In genomic region chr12:124517260-124518050, GRCh38 we compare ENCODE assay signal across 8 cellular contexts. TPM values are rescaled to one million over a fixed set of nuclear protein-coding genes. Genes with fewer than 3 reads are reported as not detected.
DNase-seq lines count a peak whose midpoint lies in the region; ATAC-seq and TF ChIP-seq lines count a peak whose summit lies in the region.

No MANE protein-coding gene starts in this region.

- peak; percentile 57 for TF ChIP-seq CTCF in chondrocyte (IDR thresholded peaks at IDR 0.05)
- TF ChIP-seq CTCF in lower leg skin (IDR thresholded peaks at IDR 0.05) = no peak
- no peak for TF ChIP-seq CTCF in tibial artery (IDR thresholded peaks at IDR 0.05)

- 7 to 16% methylated on average over 16 to 21 of the region's 47 CpGs for WGBS in lower leg skin, 2 donors

- intact Hi-C loops in lower leg skin (cut with DNase I; ENCODE audit: low total_unique reads) = loop anchor here (10.0 kb wide), 1 partner anchor 47 kb away; the partner anchor contains the start of gene NCOR2
- intact Hi-C loops in tibial artery (cut with DNase I; ENCODE audit: low total_unique reads) = loop anchor here (2.0 to 10.0 kb wide), 2 partner anchors 49 to 153 kb away; partner anchors contain the start of gene NCOR2

- peak overlapping the region; percentile 100 for H3K27ac Mint-ChIP-seq in chondrocyte (ENCODE audit: unreplicated experiment)

- H3K4me3 ChIP-seq in BLaER1 treated with 17β-estradiol and CSF1 and Interleukin-3, amounts not matched to agents 10 nM and 100 nM = no peak overlapping the region
- peak overlapping the region; percentile 28 for H3K4me3 ChIP-seq in lower leg skin (ENCODE audit: low read depth, poor library complexity, severe bottlenecking)
- H3K4me3 ChIP-seq in tibial artery = peak overlapping the region; percentile 50 to 64

- no peaks in the 10 kb centered on the region for H3K9me3 Mint-ChIP-seq in chondrocyte (ENCODE audit: low read depth)

- H3K27ac ChIP-seq in BLaER1 treated with 17β-estradiol and CSF1 and Interleukin-3, amounts not matched to agents 10 nM and 100 nM = peak overlapping the region in 2 of 11 experiments; percentile 81 to 83; a peak in 3 of 22 replicates
- peak overlapping the region; percentile 98 to 99 for H3K27ac ChIP-seq in tibial artery

- H3K4me3 Mint-ChIP-seq in chondrocyte (ENCODE audit: unreplicated experiment) = peak overlapping the region; percentile 93

- H3K9me3 ChIP-seq in BLaER1 treated with 17β-estradiol and CSF1 and Interleukin-3, amounts not matched to agents 10 nM and 100 nM (replicated peaks in 1 of 11) = no peaks in the 10 kb centered on the region
- no peaks in the 10 kb centered on the region for H3K9me3 ChIP-seq in tibial artery

- TF ChIP-seq POLR2A in lower leg skin (IDR thresholded peaks at IDR 0.05) = no peak

- H3K27me3 ChIP-seq in BLaER1 treated with 17β-estradiol and CSF1 and Interleukin-3, amounts not matched to agents 10 nM and 100 nM = no peaks in the 10 kb centered on the region
- H3K27me3 ChIP-seq in tibial artery = no peaks in the 10 kb centered on the region

- H3K36me3 ChIP-seq in BLaER1 treated with 17β-estradiol and CSF1 and Interleukin-3, amounts not matched to agents 10 nM and 100 nM = peaks cover 3 to 49% (median 14%) of the 10 kb centered on the region in 11 experiments; a peak in 12 of 22 replicates
- no peaks in the 10 kb centered on the region for H3K36me3 ChIP-seq in tibial artery

- H4K20me1 ChIP-seq in BLaER1 treated with 17β-estradiol and CSF1 and Interleukin-3, amounts not matched to agents 10 nM and 100 nM = peaks cover 91 to 100% (median 100%) of the 10 kb centered on the region in 11 experiments

- H3K4me2 ChIP-seq in BLaER1 treated with 17β-estradiol and CSF1 and Interleukin-3, amounts not matched to agents 10 nM and 100 nM = peak overlapping the region; percentile 66 to 93 (median 88)

- no peak for ATAC-seq in HG03139 (IDR thresholded peaks at IDR 0.05; ENCODE audit: unreplicated experiment)

- DNase-seq in NCI-H2171 treated with DMSO at 0.1 percent for 48 hours (lab: John Stamatoyannopoulos, UW) = peak; percentile 92
- no peak for DNase-seq in chondrocyte (ENCODE audit: low spot score)
- peak; percentile 66 to 95 for DNase-seq in lower leg skin (ENCODE audit: low spot score in 2 of 2)
- DNase-seq in tibial artery = peak; percentile 80 to 95
- no peak for DNase-seq in activated CD8-positive, alpha-beta memory T cell treated with anti-CD3 and anti-CD28 coated beads, Interleukin-2, amount 50 U/mL, for 48 hours
- no peak for DNase-seq in activated naive CD4-positive, alpha-beta T cell treated with anti-CD3 and anti-CD28 coated beads, Interleukin-2, amount 50 U/mL, for 16 hours

- H3K9ac ChIP-seq in BLaER1 treated with 17β-estradiol and CSF1 and Interleukin-3, amounts not matched to agents 10 nM and 100 nM = peak overlapping the region in 9 of 11 experiments; percentile 0 to 77 (median 51); a peak in 12 of 22 replicates

- peaks cover 1% of the 10 kb centered on the region for H3K36me3 Mint-ChIP-seq in chondrocyte (ENCODE audit: low read depth)

- H3K4me1 Mint-ChIP-seq in chondrocyte (ENCODE audit: low read depth) = peaks cover 77% of the 10 kb centered on the region

- no peaks in the 10 kb centered on the region for H3K27me3 Mint-ChIP-seq in chondrocyte (ENCODE audit: low read depth)

- H3K4me1 ChIP-seq in BLaER1 treated with 17β-estradiol and CSF1 and Interleukin-3, amounts not matched to agents 10 nM and 100 nM = peaks cover 80 to 98% (median 88%) of the 10 kb centered on the region in 10 experiments
- H3K4me1 ChIP-seq in tibial artery = peaks cover 18 to 90% (median 78%) of the 10 kb centered on the region in 4 donors

RNA-seq across cellular contexts. Expression of gene NCOR2, which starts 50.0 kb away (rescaled TPM):
- total RNA-seq in chondrocyte (327 to 390 TPM (median 348 TPM) in 3 replicates), lower leg skin (100 to 1,000 TPM in 3 of 4 donors, 10 to 100 TPM in 1; 92.1 to 262 (median 137) TPM)

Comparison
In these comparisons a context has a peak if more than half of its experiments do, and no peak if none do; other contexts are left out.
1. H3K4me3 ChIP-seq: peak in lower leg skin (single experiment) and tibial artery (2 of 2); none in BLaER1 treated with 17β-estradiol and CSF1 and Interleukin-3, amounts not matched to agents 10 nM and 100 nM (0 of 10).
2. DNase-seq: peak in NCI-H2171 treated with DMSO at 0.1 percent for 48 hours (single experiment), lower leg skin (2 of 2) and tibial artery (2 of 2); none in chondrocyte (single experiment), activated CD8-positive, alpha-beta memory T cell treated with anti-CD3 and anti-CD28 coated beads, Interleukin-2, amount 50 U/mL, for 48 hours (single experiment) and activated naive CD4-positive, alpha-beta T cell treated with anti-CD3 and anti-CD28 coated beads, Interleukin-2, amount 50 U/mL, for 16 hours (single experiment).